Comparison of ENCODE assay signal across 8 cellular contexts in the genomic region with DNA sequence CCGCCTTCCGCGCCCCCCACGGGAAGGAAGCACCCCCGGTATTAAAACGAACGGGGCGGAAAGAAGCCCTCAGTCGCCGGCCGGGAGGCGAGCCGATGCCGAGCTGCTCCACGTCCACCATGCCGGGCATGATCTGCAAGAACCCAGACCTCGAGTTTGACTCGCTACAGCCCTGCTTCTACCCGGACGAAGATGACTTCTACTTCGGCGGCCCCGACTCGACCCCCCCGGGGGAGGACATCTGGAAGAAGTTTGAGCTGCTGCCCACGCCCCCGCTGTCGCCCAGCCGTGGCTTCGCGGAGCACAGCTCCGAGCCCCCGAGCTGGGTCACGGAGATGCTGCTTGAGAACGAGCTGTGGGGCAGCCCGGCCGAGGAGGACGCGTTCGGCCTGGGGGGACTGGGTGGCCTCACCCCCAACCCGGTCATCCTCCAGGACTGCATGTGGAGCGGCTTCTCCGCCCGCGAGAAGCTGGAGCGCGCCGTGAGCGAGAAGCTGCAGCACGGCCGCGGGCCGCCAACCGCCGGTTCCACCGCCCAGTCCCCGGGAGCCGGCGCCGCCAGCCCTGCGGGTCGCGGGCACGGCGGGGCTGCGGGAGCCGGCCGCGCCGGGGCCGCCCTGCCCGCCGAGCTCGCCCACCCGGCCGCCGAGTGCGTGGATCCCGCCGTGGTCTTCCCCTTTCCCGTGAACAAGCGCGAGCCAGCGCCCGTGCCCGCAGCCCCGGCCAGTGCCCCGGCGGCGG. TPM values are rescaled to one million over a fixed set of nuclear protein-coding genes. Genes with fewer than 3 reads are reported as not detected.
A peak's percentile ranks its signal among the peaks of the same experiment; 100 is the strongest.
DNase-seq lines count a peak whose midpoint lies in the region; ATAC-seq, FAIRE-seq and TF ChIP-seq lines count a peak whose summit lies in the region.

No MANE protein-coding gene starts in this region.

- H3K4me1 Mint-ChIP-seq in osteocyte (ENCODE audit: unreplicated experiment): peaks cover 25% of the 10 kb centered on the region

- peaks cover 47% of the 10 kb centered on the region for H3K36me3 ChIP-seq in SJCRH30

- peak overlapping the region; percentile 83 for H3K4me3 ChIP-seq in SJCRH30

- H3K36me3 Mint-ChIP-seq in osteocyte (ENCODE audit: unreplicated experiment): no peaks in the 10 kb centered on the region

- H3K27ac Mint-ChIP-seq in osteocyte (ENCODE audit: unreplicated experiment): no peak overlapping the region

- ATAC-seq in HG02588 (IDR thresholded peaks at IDR 0.05; ENCODE audit: unreplicated experiment) (no peak), HG03342 (IDR thresholded peaks at IDR 0.05; ENCODE audit: unreplicated experiment) (no peak), GM19455 (IDR thresholded peaks at IDR 0.05; ENCODE audit: unreplicated experiment) (no peak)

- no peaks in the 10 kb centered on the region for H3K9me3 ChIP-seq in SJCRH30 (replicated peaks)

- FAIRE-seq in frontal cortex (lab: Jason Lieb, UNC): no peak

- H3K4me3 Mint-ChIP-seq in osteocyte (ENCODE audit: unreplicated experiment): peak overlapping the region; percentile 64

- peak; percentile 43 for DNase-seq in GM13977 (ENCODE audit: low spot score)
- peak; percentile 74 to 77 for DNase-seq in SJCRH30
- peak; percentile 35 to 57 for DNase-seq in frontal cortex (ENCODE audit: low spot score in 2 of 2)
- no peak for DNase-seq in osteocyte (ENCODE audit: extremely low spot score, unreplicated experiment)
- no peak for DNase-seq in central memory CD4-positive, alpha-beta T cell

- H3K4me1 ChIP-seq in SJCRH30: peaks cover 17% of the 10 kb centered on the region

- peaks cover 61% of the 10 kb centered on the region for H3K27me3 Mint-ChIP-seq in osteocyte (ENCODE audit: unreplicated experiment)

- H3K27me3 ChIP-seq in SJCRH30: no peaks in the 10 kb centered on the region

- in situ Hi-C loops in GM13977 (cut with MboI; ENCODE audit: low pct_unique_long_range_greater_than_20kb, low sequenced_read_pairs, unreplicated experiment): loop anchor here (25.0 kb wide), 1 partner anchor 305 kb away; no protein-coding TSS in a partner anchor

- H3K9me3 Mint-ChIP-seq in osteocyte (ENCODE audit: unreplicated experiment): no peaks in the 10 kb centered on the region

- TF ChIP-seq CTCF in GM13977 (IDR thresholded peaks at IDR 0.05; ENCODE audit: extremely low read depth, insufficient read depth, missing control alignments) (no peak), osteocyte (IDR thresholded peaks at IDR 0.05) (no peak)

- H3K27ac ChIP-seq in SJCRH30: peak overlapping the region; percentile 93

RNA-seq across cellular contexts. Expression of a gene that starts 1.8 kb away (rescaled TPM):
- total RNA-seq in SJCRH30 (2014; rRNA removed; shearing (Covaris generic)): 185 and 190 TPM in 2 replicates
- total RNA-seq in frontal cortex (70.5 TPM), osteocyte (0.24 and 0.54 TPM in 2 replicates)

Comparison
In these comparisons a context has a peak if more than half of its experiments do, and no peak if none do; other contexts are left out.
1. DNase-seq: peak in GM13977 (single experiment), SJCRH30 (2 of 2) and frontal cortex (2 of 2); none in osteocyte (single experiment) and central memory CD4-positive, alpha-beta T cell (single experiment).
2. RNA of a gene that starts 1.8 kb away (total RNA-seq): 185 to 190 TPM in SJCRH30 and 70.5 TPM in frontal cortex (single experiment); 0.24 to 0.54 TPM in osteocyte; every median in the first group is over 10 times any median in the second.